ENCODE assay signal across 14 cellular contexts in genomic region chrX:16839224-16839851, GRCh38. TPM values are rescaled to one million over a fixed set of nuclear protein-coding genes. Genes with fewer than 3 reads are reported as not detected.
DNase-seq lines count a peak whose midpoint lies in the region; ATAC-seq, FAIRE-seq and TF ChIP-seq lines count a peak whose summit lies in the region.
"Had no signal": no experiment of that assay in that cellular context is flagged by ENCODE, and none has a peak within 500 bp of the region (broad histone marks: within the 10 kb centered on the region; RNA-seq: fewer than 3 reads in every experiment).

No MANE protein-coding gene starts in this region.

- H2AFZ ChIP-seq in GM23338 (no peak overlapping the region), PC-9 (no peak overlapping the region)

- FAIRE-seq in GM12892 (lab: Jason Lieb, UNC): no peak

- H3K9me3 Mint-ChIP-seq in GM23338: no peaks in the 10 kb centered on the region
- H3K9me3 Mint-ChIP-seq: natural killer cell; stimulated activated naive B cell treated with anti-CD40 and anti-IgM and Interleukin-4, amounts not matched to agents 10 μg/mL and 1 μg/mL and 100 μg/mL, for 72 hours had no signal

- peaks cover 87% of the 10 kb centered on the region for H3K36me3 Mint-ChIP-seq in GM23338 (ENCODE audit: low read depth)

- no peak for DNase-seq in GM23338 (ENCODE audit: low spot score)
- DNase-seq in PC-9: no peak
- DNase-seq in dorsolateral prefrontal cortex: no peak
- no peak for DNase-seq in psoas muscle
- no peak for DNase-seq in cerebellum (ENCODE audit: low spot score)
- DNase-seq in GDM1 (lab: John Stamatoyannopoulos, UW): no peak
- no peak for DNase-seq in posterior vena cava (ENCODE audit: low spot score)
- no peak for DNase-seq in GM12892 (ENCODE audit: insufficient read length)
- DNase-seq: activated CD4-positive, alpha-beta T cell treated with anti-CD3 and anti-CD28 coated beads, Interleukin-2, amount 50 U/mL, for 1 hour; DMS79 treated with DMSO at 0.1 percent for 48 hours; natural killer cell; NCI-H2227 treated with DMSO at 0.1 percent for 48 hours; stimulated activated naive B cell treated with anti-CD40 and anti-IgM and Interleukin-4, amounts not matched to agents 10 μg/mL and 1 μg/mL and 100 μg/mL, for 72 hours had no signal

- H3K9me2 ChIP-seq in GM23338 (ENCODE audit: insufficient read depth) (no peaks in the 10 kb centered on the region), PC-9 (ENCODE audit: insufficient read depth) (no peaks in the 10 kb centered on the region)

- 44 to 71% (median 57%) methylated on average over 5 of the region's 5 CpGs for WGBS in psoas muscle, 3 donors

- H3K4me3 ChIP-seq in GM23338: no peak overlapping the region
- H3K4me3 ChIP-seq in PC-9: no peak overlapping the region
- no peak overlapping the region for H3K4me3 ChIP-seq in dorsolateral prefrontal cortex
- no peak overlapping the region for H3K4me3 ChIP-seq in psoas muscle

- TF ChIP-seq POLR2A in GM12892 (IDR thresholded peaks at IDR 0.05; ENCODE audit: low read depth, low read length): no peak

- TF ChIP-seq CTCF in GM23338 (conservative IDR thresholded peaks at IDR 0.05; ENCODE audit: low read depth in 2 of 2) (no peak), PC-9 (conservative IDR thresholded peaks at IDR 0.05) (no peak), dorsolateral prefrontal cortex (IDR thresholded peaks at IDR 0.05 in 54 of 56, conservative IDR thresholded peaks at IDR 0.05 in 2 of 56; ENCODE audit: low read depth in 1 of 56, partially characterized antibody in 56 of 56) (no peak), psoas muscle (IDR thresholded peaks at IDR 0.05) (no peak)

- POLR2A ChIA-PET in PC-9 (lab: Charles Lee; ENCODE audit: unreplicated experiment): no interaction called here

- intact Hi-C loops in PC-9 (cut with micrococcal nuclease; ENCODE audit: unreplicated experiment): no loop called here
- intact Hi-C loops in dorsolateral prefrontal cortex (cut with DNase I): loop anchor here in 1 of 2 donors (5.0 kb wide), 1 partner anchor 33 kb away; the partner anchor contains the start of gene RBBP7
- intact Hi-C loops in psoas muscle (cut with DNase I): loop anchor here in 1 of 2 donors (5.0 kb wide), 1 partner anchor 33 kb away; the partner anchor contains the start of gene RBBP7
- intact Hi-C loops in posterior vena cava (cut with DNase I): no loop called here

- H4K20me1 ChIP-seq in GM23338 (replicated peaks; ENCODE audit: insufficient read depth) (no peaks in the 10 kb centered on the region; the same call in 1 of the 2 replicates), PC-9 (ENCODE audit: insufficient read depth) (peaks cover 4% of the 10 kb centered on the region; the same call in 1 of the 2 replicates)

- H3K4me3 Mint-ChIP-seq in GM23338: no peak overlapping the region
- H3K4me3 Mint-ChIP-seq: natural killer cell; stimulated activated naive B cell treated with anti-CD40 and anti-IgM and Interleukin-4, amounts not matched to agents 10 μg/mL and 1 μg/mL and 100 μg/mL, for 72 hours had no signal

- CTCF ChIA-PET in PC-9 (lab: Charles Lee): no interaction called here

- H3K27me3 Mint-ChIP-seq in GM23338 (ENCODE audit: insufficient read depth, low read depth, poor library complexity): peaks cover 8% of the 10 kb centered on the region
- H3K27me3 Mint-ChIP-seq: stimulated activated naive B cell treated with anti-CD40 and anti-IgM and Interleukin-4, amounts not matched to agents 10 μg/mL and 1 μg/mL and 100 μg/mL, for 72 hours had no signal

- peaks cover 43% of the 10 kb centered on the region for H3K4me1 Mint-ChIP-seq in GM23338

- H3K79me2 ChIP-seq in GM23338 (replicated peaks; ENCODE audit: insufficient read depth) (no peaks in the 10 kb centered on the region), PC-9 (ENCODE audit: low read depth) (no peaks in the 10 kb centered on the region)

- peaks cover 4% of the 10 kb centered on the region; the same call in 1 of the 2 replicates for H3F3A ChIP-seq in GM23338 (replicated peaks; ENCODE audit: low read depth)
- H3F3A ChIP-seq in PC-9 (ENCODE audit: insufficient read depth, low read depth): peaks cover 24% of the 10 kb centered on the region; the same call in 1 of the 2 replicates

- no peak for ATAC-seq in GM23338
- no peak for ATAC-seq in psoas muscle
- ATAC-seq: natural killer cell; stimulated activated naive B cell treated with anti-CD40 and anti-IgM and Interleukin-4, amounts not matched to agents 10 μg/mL and 1 μg/mL and 100 μg/mL, for 72 hours had no signal

- peak overlapping the region; percentile 84; the same call in 1 of the 2 replicates for H3K27ac Mint-ChIP-seq in GM23338
- H3K27ac Mint-ChIP-seq: stimulated activated naive B cell treated with anti-CD40 and anti-IgM and Interleukin-4, amounts not matched to agents 10 μg/mL and 1 μg/mL and 100 μg/mL, for 72 hours had no signal

- H3K36me3 ChIP-seq in GM23338 (ENCODE audit: insufficient read depth): peaks cover 18% of the 10 kb centered on the region
- H3K36me3 ChIP-seq in PC-9 (ENCODE audit: low read depth): peaks cover 3% of the 10 kb centered on the region; the same call in 1 of the 2 replicates
- H3K36me3 ChIP-seq in psoas muscle (ENCODE audit: insufficient read depth in 1 of 2, low read depth in 1 of 2): peaks cover 3 to 65% of the 10 kb centered on the region in 2 donors

- H3K4me2 ChIP-seq in GM23338 (no peak overlapping the region), PC-9 (no peak overlapping the region)

- peaks cover 26% of the 10 kb centered on the region; the same call in 1 of the 2 replicates for H3K4me1 ChIP-seq in GM23338 (ENCODE audit: insufficient read depth)
- no peaks in the 10 kb centered on the region for H3K4me1 ChIP-seq in PC-9 (replicated peaks; ENCODE audit: insufficient read depth)
- H3K4me1 ChIP-seq in psoas muscle: peaks cover 14% of the 10 kb centered on the region

- no peaks in the 10 kb centered on the region for H3K9me3 ChIP-seq in PC-9 (ENCODE audit: insufficient read depth, low read depth)
- H3K9me3 ChIP-seq in psoas muscle: no peaks in the 10 kb centered on the region

- no TSS peak for BruUV-seq in PC-9 (replicated peaks; lab: Mats Ljungman, UMichigan)

- no peaks in the 10 kb centered on the region for H3K27me3 ChIP-seq in GM23338 (ENCODE audit: insufficient read depth)
- H3K27me3 ChIP-seq in PC-9 (ENCODE audit: insufficient read depth, low read depth): no peaks in the 10 kb centered on the region
- peaks cover 0 to 9% (median 0%) of the 10 kb centered on the region in 45 donors for H3K27me3 ChIP-seq in dorsolateral prefrontal cortex
- no peaks in the 10 kb centered on the region for H3K27me3 ChIP-seq in psoas muscle (ENCODE audit: insufficient read depth in 3 of 3, low read length in 2 of 3)

- peak overlapping the region; percentile 76; the same call in 1 of the 2 replicates for H3K27ac ChIP-seq in GM23338 (ENCODE audit: low read depth)
- H3K27ac ChIP-seq in PC-9: peak overlapping the region; percentile 39; the same call in 1 of the 2 replicates
- H3K27ac ChIP-seq in dorsolateral prefrontal cortex: peak overlapping the region in 47 of 59 donors; percentile 4 to 77 (median 47)
- H3K27ac ChIP-seq in psoas muscle: peak overlapping the region; percentile 74
- H3K27ac ChIP-seq: HL-60 had no signal

TF ChIP-seq in GM23338, 12 proteins besides CTCF, POLR2A, EP300 and RAD21:
- TF ChIP-seq POLR2AphosphoS5 (IDR thresholded peaks at IDR 0.05; ENCODE audit: low read depth) (no peak), ZNF331 (CRISPR knock-in tag; IDR thresholded peaks at IDR 0.05; ENCODE audit: low read depth) (no peak)
TF ChIP-seq in GM23338: peak in this region for 0.

RNA-seq across cellular contexts. Expression of gene RBBP7, which starts 30.8 kb away (rescaled TPM):
- total RNA-seq in GM23338 (2014; rRNA removed; shearing (Covaris generic)): 110 and 111 TPM in 2 replicates
- polyA plus RNA-seq in GM23338 (2016; fragmentation: Nextera tagmentation; extraction: Ambion mirVana) (166 and 167 TPM in 2 replicates), psoas muscle (100 to 1,000 TPM in 2 of 3 donors, 10 to 100 TPM in 1; 85.0 to 139 (median 111) TPM)
- total RNA-seq in PC-9 (2021) (152 and 197 TPM in 2 replicates), dorsolateral prefrontal cortex (100 to 1,000 TPM in 7 of 120 experiments, 10 to 100 TPM in 113; 52.6 to 124 (median 81.9) TPM), psoas muscle (100 to 1,000 TPM in 1 of 4 donors, 10 to 100 TPM in 3; 81.1 to 107 (median 90.5) TPM), cerebellum (64.2 TPM), posterior vena cava (100 to 1,000 TPM in 1 of 2 donors, 10 to 100 TPM in 1; 98.7 to 102 TPM)
- polyA plus RNA-seq in GM12892 (2012; ENCODE audit: missing spikeins): 143 TPM

RNA-seq across cellular contexts. Expression of gene TXLNG, which starts 53.1 kb away (rescaled TPM):
- total RNA-seq in GM23338 (2014; rRNA removed; shearing (Covaris generic)): 44.8 and 48.4 TPM in 2 replicates
- polyA plus RNA-seq in GM23338 (2016; fragmentation: Nextera tagmentation; extraction: Ambion mirVana): 35.3 and 45.3 TPM in 2 replicates
- total RNA-seq in PC-9 (2021): 12.6 and 17.4 TPM in 2 replicates
- 10 to 100 TPM; 10.9 to 20.8 (median 16.2) TPM for total RNA-seq in dorsolateral prefrontal cortex
- total RNA-seq in psoas muscle: 10 to 100 TPM in 1 of 4 donors, 1 to 10 TPM in 3; 6.3 to 10.1 (median 9.4) TPM
- polyA plus RNA-seq in psoas muscle: 1 to 10 TPM; 5.6 to 8.1 (median 7.6) TPM
- total RNA-seq in cerebellum: 10.3 TPM
- 1 to 10 TPM; 8.6 to 9.0 TPM for total RNA-seq in posterior vena cava
- polyA plus RNA-seq in GM12892 (2012; ENCODE audit: missing spikeins): 16.9 TPM
